8 cellular contexts compared by ENCODE assay signal in genomic region chr6:70413829-70414494, GRCh38. TPM values are rescaled to one million over a fixed set of nuclear protein-coding genes. Genes with fewer than 3 reads are reported as not detected.
DNase-seq lines count a peak whose midpoint lies in the region; ATAC-seq and TF ChIP-seq lines count a peak whose summit lies in the region.

No MANE protein-coding gene starts in this region.

- H3K36me3 ChIP-seq in SK-N-SH (replicated peaks in 1 of 2; ENCODE audit: control insufficient read depth in 1 of 2, insufficient read depth in 2 of 2, low read length in 1 of 2): peaks cover 0 to 4% of the 10 kb centered on the region in 2 experiments
- H3K36me3 ChIP-seq in duodenal mucosa (ENCODE audit: control insufficient read depth in 1 of 2, insufficient read depth in 2 of 2, low read length in 2 of 2): peaks cover 6 to 12% of the 10 kb centered on the region in 2 donors
- H3K36me3 ChIP-seq in tibial artery: peaks cover 0 to 7% (median 7%) of the 10 kb centered on the region in 3 donors

- ATAC-seq in GM19395 (IDR thresholded peaks at IDR 0.05; ENCODE audit: unreplicated experiment) (peak; percentile 30), HG03520 (IDR thresholded peaks at IDR 0.05; ENCODE audit: unreplicated experiment) (peak; percentile 7)

- H3K9me3 ChIP-seq in SK-N-SH (no peaks in the 10 kb centered on the region), duodenal mucosa (ENCODE audit: control insufficient read depth in 1 of 2, low read length in 2 of 2) (no peaks in the 10 kb centered on the region), tibial artery (no peaks in the 10 kb centered on the region)

- peak overlapping the region; percentile 87 for H3K9ac ChIP-seq in SK-N-SH
- H3K9ac ChIP-seq in duodenal mucosa (ENCODE audit: low read depth in 1 of 2, low read length in 2 of 2): peak overlapping the region; percentile 83 to 91

- no peaks in the 10 kb centered on the region for H3K9me2 ChIP-seq in SK-N-SH

- H4K20me1 ChIP-seq in SK-N-SH (ENCODE audit: insufficient read depth): no peaks in the 10 kb centered on the region

- no peak for TF ChIP-seq EP300 in SK-N-SH (IDR thresholded peaks at IDR 0.05; ENCODE audit: borderline replicate concordance in 1 of 2, low read depth in 1 of 2, low read length in 1 of 2)

- intact Hi-C loops in tibial artery (cut with DNase I; ENCODE audit: low total_unique reads): loop anchor here (5.0 kb wide), 1 partner anchor 253 kb away; the partner anchor contains the start of gene SMAP1

- peak overlapping the region; percentile 93 to 95 for H3K4me3 ChIP-seq in SK-N-SH (ENCODE audit: low read depth in 2 of 2, low read length in 1 of 2)
- peak overlapping the region; percentile 86 to 89 for H3K4me3 ChIP-seq in duodenal mucosa (ENCODE audit: low read depth in 1 of 2, low read length in 2 of 2)
- peak overlapping the region; percentile 97 to 99 for H3K4me3 ChIP-seq in tibial artery

- peak; percentile 18 for DNase-seq in EH (ENCODE audit: low read depth)
- peak; percentile 41 for DNase-seq in SK-N-SH
- peak; percentile 7 to 13 for DNase-seq in lung microvascular endothelial cell (ENCODE audit: low read depth in 2 of 2)
- DNase-seq in tibial artery: no peak
- DNase-seq in activated CD4-positive, alpha-beta T cell treated with anti-CD3 and anti-CD28 coated beads, Interleukin-2, amount 50 U/mL, for 4 hours: no peak

- H3K4me2 ChIP-seq in SK-N-SH: peak overlapping the region; percentile 86

- peaks cover 5% of the 10 kb centered on the region for H3F3A ChIP-seq in SK-N-SH (replicated peaks; ENCODE audit: insufficient read depth)

- H3K27me3 ChIP-seq in SK-N-SH (ENCODE audit: insufficient read depth): no peaks in the 10 kb centered on the region
- no peaks in the 10 kb centered on the region for H3K27me3 ChIP-seq in duodenal mucosa (ENCODE audit: control insufficient read depth in 1 of 2, insufficient read depth in 2 of 2, low read length in 2 of 2)
- H3K27me3 ChIP-seq in tibial artery: no peaks in the 10 kb centered on the region

- TF ChIP-seq RAD21 in SK-N-SH (IDR thresholded peaks at IDR 0.05; ENCODE audit: low read length): no peak

- H3K4me1 ChIP-seq in SK-N-SH (ENCODE audit: control insufficient read depth in 1 of 2, insufficient read depth in 2 of 2, low read depth in 1 of 2, low read length in 1 of 2): peaks cover 0 to 8% of the 10 kb centered on the region in 2 experiments; a peak in 3 of 4 replicates
- peaks cover 9 to 11% of the 10 kb centered on the region in 2 donors for H3K4me1 ChIP-seq in duodenal mucosa (ENCODE audit: control insufficient read depth in 1 of 2, insufficient read depth in 2 of 2, low read length in 2 of 2)
- H3K4me1 ChIP-seq in tibial artery: peaks cover 0 to 19% (median 14%) of the 10 kb centered on the region in 4 donors

- 1% methylated on average over 25 of the region's 44 CpGs for WGBS in SK-N-SH (ENCODE audit: low lambda C conversion rate)

- TF ChIP-seq CTCF in SK-N-SH (IDR thresholded peaks at IDR 0.05) (no peak), tibial artery (IDR thresholded peaks at IDR 0.05) (no peak)

- peak overlapping the region; percentile 90 for H2AFZ ChIP-seq in SK-N-SH (ENCODE audit: low read depth)

- POLR2A ChIA-PET in SK-N-SH (lab: Yijun Ruan, JAX): interaction anchor here (2.0 kb wide), 1 partner anchor 153 kb away, joined by 5 read pairs; the partner anchor contains the start of gene SDHAF4

- peaks cover 4% of the 10 kb centered on the region for H3K79me2 ChIP-seq in SK-N-SH (ENCODE audit: insufficient read depth)

- CTCF ChIA-PET in SK-N-SH (lab: Yijun Ruan, JAX): interaction anchor here (0.6 to 2.6 kb wide), 4 partner anchors 10 to 490 kb away, joined by 3 to 10 read pairs (median 4); no protein-coding TSS in a partner anchor

- peak overlapping the region; percentile 54 to 55; a peak in 3 of 4 replicates for H3K27ac ChIP-seq in SK-N-SH (ENCODE audit: low read depth in 2 of 2, low read length in 1 of 2)
- peak overlapping the region; percentile 80 for H3K27ac ChIP-seq in duodenal mucosa (ENCODE audit: low read depth, low read length)
- peak overlapping the region; percentile 90 to 97 for H3K27ac ChIP-seq in tibial artery

TF ChIP-seq in SK-N-SH, 30 proteins besides CTCF, POLR2A, EP300 and RAD21:
- TF ChIP-seq MXI1 (IDR thresholded peaks at IDR 0.05; ENCODE audit: low read depth, low read length) (peak; percentile 61), FOSL2 (IDR thresholded peaks at IDR 0.05; ENCODE audit: borderline replicate concordance, low read depth) (no peak), MAX (IDR thresholded peaks at IDR 0.05; ENCODE audit: low read depth) (peak; percentile 40)

RNA-seq across cellular contexts. Expression of gene FAM135A, which starts 0.7 kb away (rescaled TPM):
- polyA plus RNA-seq in SK-N-SH (2012; rRNA removed): 2.6 and 3.4 TPM in 2 replicates
- 3.5 and 4.0 TPM in 2 replicates for polyA plus RNA-seq in SK-N-SH (2012; cell fraction: cytosol; rRNA removed)
- polyA plus RNA-seq in SK-N-SH (2012; cell fraction: nucleus; rRNA removed): 3.0 and 6.1 TPM in 2 replicates
- 9.1 and 9.2 TPM in 2 replicates for total RNA-seq in lung microvascular endothelial cell

Comparison
In these comparisons a context has a peak if more than half of its experiments do, and no peak if none do; other contexts are left out.
1. DNase-seq: peak in EH (single experiment), SK-N-SH (single experiment) and lung microvascular endothelial cell (2 of 2); none in tibial artery (0 of 2) and activated CD4-positive, alpha-beta T cell treated with anti-CD3 and anti-CD28 coated beads, Interleukin-2, amount 50 U/mL, for 4 hours (0 of 2).
2. Peak in every context shown above with its lines, with median percentiles within 50 percentile points of each other: H3K27ac ChIP-seq and H3K4me3 ChIP-seq.